Comparison of ENCODE assay signal across 13 cellular contexts in the genomic region with DNA sequence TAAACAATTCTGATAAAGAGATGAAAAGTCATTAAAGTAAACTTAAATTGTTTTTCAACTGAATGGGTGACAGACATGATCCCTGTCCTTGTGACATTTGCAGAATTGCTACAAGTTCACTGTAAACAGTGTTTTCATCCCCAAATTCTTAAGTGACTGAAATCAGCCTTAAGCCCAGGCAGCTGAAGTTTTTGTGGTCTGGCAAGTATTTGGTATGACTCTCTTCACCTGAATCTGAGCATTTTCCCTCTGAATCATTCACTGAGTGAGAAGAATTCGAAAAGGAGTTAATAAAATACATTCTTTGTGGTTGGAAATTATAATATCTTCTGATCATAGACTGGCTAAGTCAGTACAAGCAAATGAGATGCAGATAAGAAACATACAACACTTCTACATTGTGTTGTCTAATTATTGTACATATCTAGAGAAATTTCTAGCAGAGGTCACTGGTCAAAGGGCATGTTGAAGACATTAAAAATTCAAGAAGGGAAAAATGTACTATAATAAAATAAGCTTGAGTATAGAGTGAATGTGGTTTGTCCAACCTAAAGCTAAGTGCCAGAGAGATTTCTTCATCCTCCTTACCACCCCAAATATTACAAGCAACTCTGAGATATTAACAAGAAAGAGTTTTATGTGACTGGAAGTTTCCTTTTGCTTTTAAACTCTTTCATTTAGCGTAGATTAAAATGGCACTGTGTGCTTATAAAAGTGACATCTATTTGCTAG.
DNase-seq lines count a peak whose midpoint lies in the region; ATAC-seq and TF ChIP-seq lines count a peak whose summit lies in the region.
"Had no signal": no experiment of that assay in that cellular context is flagged by ENCODE, and none has a peak within 500 bp of the region (broad histone marks: within the 10 kb centered on the region; RNA-seq: fewer than 3 reads in every experiment).

No MANE protein-coding gene starts in this region.

- WGBS in smooth muscle cell (ENCODE audit: low lambda C conversion rate), result 34% methylated on average over 2 of the region's 2 CpGs

- H3K9ac ChIP-seq in smooth muscle cell (ENCODE audit: low read depth), result peak overlapping the region; percentile 55

- H3K9me3 ChIP-seq in SJSA1 (replicated peaks) (no peaks in the 10 kb centered on the region), smooth muscle cell (replicated peaks; ENCODE audit: low read depth) (no peaks in the 10 kb centered on the region)
- H3K9me3 ChIP-seq: sigmoid colon had no signal

- H3K4me2 ChIP-seq in smooth muscle cell, result peak overlapping the region; percentile 60

- peaks cover 4% of the 10 kb centered on the region for H3F3A ChIP-seq in smooth muscle cell (ENCODE audit: low read depth)

- H3K4me1 ChIP-seq in SJSA1 (replicated peaks) (peaks cover 45% of the 10 kb centered on the region), smooth muscle cell (ENCODE audit: low read depth) (peaks cover 6% of the 10 kb centered on the region)
- H3K4me1 ChIP-seq: sigmoid colon had no signal

- in situ Hi-C loops in GM13976 (cut with MboI; ENCODE audit: low sequenced_read_pairs, unreplicated experiment), result no loop called here

- H2AFZ ChIP-seq in smooth muscle cell (ENCODE audit: low read depth), result no peak overlapping the region

- H3K4me3 ChIP-seq in SJSA1 (no peak overlapping the region), fibroblast of pulmonary artery (replicated peaks; ENCODE audit: low read depth, low read length) (no peak overlapping the region), smooth muscle cell (no peak overlapping the region)
- H3K4me3 ChIP-seq: sigmoid colon had no signal

- DNase-seq in GM04504 (ENCODE audit: low read depth) (peak; percentile 78), SJSA1 (ENCODE audit: low read depth in 1 of 2, low spot score in 2 of 2) (peak; percentile 67 to 90), fibroblast of pulmonary artery (ENCODE audit: low read depth) (peak; percentile 83), smooth muscle cell (lab: John Stamatoyannopoulos, UW; ENCODE audit: unreplicated experiment) (no peak), epidermal melanocyte (ENCODE audit: insufficient read length, low spot score) (no peak), GM13976 (ENCODE audit: low spot score) (no peak), omental fat pad (ENCODE audit: low spot score) (no peak), Kasumi-1 (lab: John Stamatoyannopoulos, UW) (no peak)
- DNase-seq: activated naive CD4-positive, alpha-beta T cell treated with Interleukin-2 at 50 U/mL for 16 hours; dermis blood vessel endothelial cell; NCI-H1436; NCI-H748 treated with DMSO at 0.1 percent for 48 hours; sigmoid colon had no signal

- no peaks in the 10 kb centered on the region for H4K20me1 ChIP-seq in smooth muscle cell (ENCODE audit: low read depth)

- no peak for ATAC-seq in omental fat pad (ENCODE audit: low FRiP score)

- TF ChIP-seq CTCF in fibroblast of pulmonary artery (IDR thresholded peaks at IDR 0.05; ENCODE audit: low read length, missing control alignments) (no peak), smooth muscle cell (IDR thresholded peaks at IDR 0.05; ENCODE audit: borderline replicate concordance, insufficient read depth, poor library complexity, severe bottlenecking) (no peak), GM13976 (IDR thresholded peaks at IDR 0.05; ENCODE audit: borderline replicate concordance, control extremely low read depth, extremely low read depth, insufficient read depth, missing control alignments) (no peak), omental fat pad (IDR thresholded peaks at IDR 0.05) (no peak)

- no peaks in the 10 kb centered on the region for H3K79me2 ChIP-seq in smooth muscle cell (ENCODE audit: low read depth)

- H3K27ac ChIP-seq in SJSA1, result peak overlapping the region; percentile 93
- peak overlapping the region; percentile 89 for H3K27ac ChIP-seq in smooth muscle cell (ENCODE audit: low read depth)
- H3K27ac ChIP-seq: sigmoid colon had no signal

- H3K36me3 ChIP-seq in SJSA1 (no peaks in the 10 kb centered on the region), smooth muscle cell (ENCODE audit: low read depth) (no peaks in the 10 kb centered on the region)
- H3K36me3 ChIP-seq: sigmoid colon had no signal

- H3K27me3 ChIP-seq in SJSA1 (replicated peaks), result no peaks in the 10 kb centered on the region
- no peaks in the 10 kb centered on the region for H3K27me3 ChIP-seq in smooth muscle cell (ENCODE audit: low read depth)
- H3K27me3 ChIP-seq: sigmoid colon had no signal

Comparison
In these comparisons a context has a peak if more than half of its experiments do, and no peak if none do; other contexts are left out.
1. DNase-seq: peak in GM04504 (single experiment), SJSA1 (2 of 2) and fibroblast of pulmonary artery (single experiment); none in smooth muscle cell (single experiment), epidermal melanocyte (single experiment), GM13976 (single experiment), omental fat pad (single experiment) and Kasumi-1 (0 of 2).